2 cellular contexts compared by ENCODE assay signal in the genomic region with DNA sequence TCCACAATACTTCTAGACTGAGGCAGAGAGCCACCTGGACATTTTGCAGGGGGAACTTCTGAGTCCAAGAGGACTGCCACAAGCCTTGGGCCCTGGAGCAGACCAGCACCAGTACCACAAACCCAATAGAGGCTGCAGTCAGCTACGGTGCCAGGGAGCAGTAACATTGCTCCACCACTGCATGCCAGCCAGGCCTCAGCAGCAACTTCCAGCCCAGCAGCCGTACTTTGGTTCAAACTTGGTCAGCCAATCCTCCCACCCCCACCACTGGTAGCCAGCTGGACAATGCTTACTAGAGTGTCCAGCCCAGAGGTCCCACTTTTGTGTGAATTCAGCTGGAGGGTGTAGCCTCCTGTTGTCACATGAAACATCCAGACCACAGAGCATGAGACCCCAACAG.
TF ChIP-seq lines count a peak whose summit lies in the region.

No MANE protein-coding gene starts in this region.

TF ChIP-seq in IMR-90, 13 proteins besides CTCF, POLR2A, EP300 and RAD21:
- TF ChIP-seq MAFK (IDR thresholded peaks at IDR 0.05; ENCODE audit: low read depth, low read length) (no peak), CHD1 (IDR thresholded peaks at IDR 0.05; ENCODE audit: low read depth, low read length) (no peak), MXI1 (IDR thresholded peaks at IDR 0.05; ENCODE audit: borderline replicate concordance, low read depth, low read length) (no peak), CEBPB (IDR thresholded peaks at IDR 0.05; ENCODE audit: low read depth, low read length) (no peak)
- TF ChIP-seq, protein P1, sequence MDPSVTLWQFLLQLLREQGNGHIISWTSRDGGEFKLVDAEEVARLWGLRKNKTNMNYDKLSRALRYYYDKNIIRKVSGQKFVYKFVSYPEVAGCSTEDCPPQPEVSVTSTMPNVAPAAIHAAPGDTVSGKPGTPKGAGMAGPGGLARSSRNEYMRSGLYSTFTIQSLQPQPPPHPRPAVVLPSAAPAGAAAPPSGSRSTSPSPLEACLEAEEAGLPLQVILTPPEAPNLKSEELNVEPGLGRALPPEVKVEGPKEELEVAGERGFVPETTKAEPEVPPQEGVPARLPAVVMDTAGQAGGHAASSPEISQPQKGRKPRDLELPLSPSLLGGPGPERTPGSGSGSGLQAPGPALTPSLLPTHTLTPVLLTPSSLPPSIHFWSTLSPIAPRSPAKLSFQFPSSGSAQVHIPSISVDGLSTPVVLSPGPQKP (IDR thresholded peaks at IDR 0.05; ENCODE audit: borderline replicate concordance, low read depth, low read length): no peak
TF ChIP-seq in IMR-90: peak in this region for 0.

TF ChIP-seq in H1, 55 proteins besides CTCF, POLR2A, EP300 and RAD21:
- TF ChIP-seq GTF2F1 (IDR thresholded peaks at IDR 0.05; ENCODE audit: borderline replicate concordance, low read depth, low read length) (no peak), HDAC2 (IDR thresholded peaks at IDR 0.05; ENCODE audit: borderline replicate concordance in 1 of 2, low read depth in 2 of 2, low read length in 2 of 2) (no peak), SP1 (IDR thresholded peaks at IDR 0.05; ENCODE audit: low read depth, low read length) (no peak), KDM4A (IDR thresholded peaks at IDR 0.05; ENCODE audit: low read depth, low read length, severe bottlenecking) (no peak), TAF7 (optimal IDR thresholded peaks at IDR 0.05; ENCODE audit: borderline replicate concordance, low read depth, low read length) (no peak), CHD1 (IDR thresholded peaks at IDR 0.05; ENCODE audit: low read depth, low read length) (no peak), SUZ12 (IDR thresholded peaks at IDR 0.05; ENCODE audit: low read length) (no peak), NANOG (IDR thresholded peaks at IDR 0.05; ENCODE audit: insufficient read depth, low read depth, low read length, poor library complexity, severe bottlenecking) (no peak), YY1 (IDR thresholded peaks at IDR 0.05; ENCODE audit: low read depth, low read length) (no peak), CREB1 (IDR thresholded peaks at IDR 0.05) (no peak)
- TF ChIP-seq, protein P2, sequence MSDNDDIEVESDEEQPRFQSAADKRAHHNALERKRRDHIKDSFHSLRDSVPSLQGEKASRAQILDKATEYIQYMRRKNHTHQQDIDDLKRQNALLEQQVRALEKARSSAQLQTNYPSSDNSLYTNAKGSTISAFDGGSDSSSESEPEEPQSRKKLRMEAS (IDR thresholded peaks at IDR 0.05): no peak
- TF ChIP-seq, protein P3, sequence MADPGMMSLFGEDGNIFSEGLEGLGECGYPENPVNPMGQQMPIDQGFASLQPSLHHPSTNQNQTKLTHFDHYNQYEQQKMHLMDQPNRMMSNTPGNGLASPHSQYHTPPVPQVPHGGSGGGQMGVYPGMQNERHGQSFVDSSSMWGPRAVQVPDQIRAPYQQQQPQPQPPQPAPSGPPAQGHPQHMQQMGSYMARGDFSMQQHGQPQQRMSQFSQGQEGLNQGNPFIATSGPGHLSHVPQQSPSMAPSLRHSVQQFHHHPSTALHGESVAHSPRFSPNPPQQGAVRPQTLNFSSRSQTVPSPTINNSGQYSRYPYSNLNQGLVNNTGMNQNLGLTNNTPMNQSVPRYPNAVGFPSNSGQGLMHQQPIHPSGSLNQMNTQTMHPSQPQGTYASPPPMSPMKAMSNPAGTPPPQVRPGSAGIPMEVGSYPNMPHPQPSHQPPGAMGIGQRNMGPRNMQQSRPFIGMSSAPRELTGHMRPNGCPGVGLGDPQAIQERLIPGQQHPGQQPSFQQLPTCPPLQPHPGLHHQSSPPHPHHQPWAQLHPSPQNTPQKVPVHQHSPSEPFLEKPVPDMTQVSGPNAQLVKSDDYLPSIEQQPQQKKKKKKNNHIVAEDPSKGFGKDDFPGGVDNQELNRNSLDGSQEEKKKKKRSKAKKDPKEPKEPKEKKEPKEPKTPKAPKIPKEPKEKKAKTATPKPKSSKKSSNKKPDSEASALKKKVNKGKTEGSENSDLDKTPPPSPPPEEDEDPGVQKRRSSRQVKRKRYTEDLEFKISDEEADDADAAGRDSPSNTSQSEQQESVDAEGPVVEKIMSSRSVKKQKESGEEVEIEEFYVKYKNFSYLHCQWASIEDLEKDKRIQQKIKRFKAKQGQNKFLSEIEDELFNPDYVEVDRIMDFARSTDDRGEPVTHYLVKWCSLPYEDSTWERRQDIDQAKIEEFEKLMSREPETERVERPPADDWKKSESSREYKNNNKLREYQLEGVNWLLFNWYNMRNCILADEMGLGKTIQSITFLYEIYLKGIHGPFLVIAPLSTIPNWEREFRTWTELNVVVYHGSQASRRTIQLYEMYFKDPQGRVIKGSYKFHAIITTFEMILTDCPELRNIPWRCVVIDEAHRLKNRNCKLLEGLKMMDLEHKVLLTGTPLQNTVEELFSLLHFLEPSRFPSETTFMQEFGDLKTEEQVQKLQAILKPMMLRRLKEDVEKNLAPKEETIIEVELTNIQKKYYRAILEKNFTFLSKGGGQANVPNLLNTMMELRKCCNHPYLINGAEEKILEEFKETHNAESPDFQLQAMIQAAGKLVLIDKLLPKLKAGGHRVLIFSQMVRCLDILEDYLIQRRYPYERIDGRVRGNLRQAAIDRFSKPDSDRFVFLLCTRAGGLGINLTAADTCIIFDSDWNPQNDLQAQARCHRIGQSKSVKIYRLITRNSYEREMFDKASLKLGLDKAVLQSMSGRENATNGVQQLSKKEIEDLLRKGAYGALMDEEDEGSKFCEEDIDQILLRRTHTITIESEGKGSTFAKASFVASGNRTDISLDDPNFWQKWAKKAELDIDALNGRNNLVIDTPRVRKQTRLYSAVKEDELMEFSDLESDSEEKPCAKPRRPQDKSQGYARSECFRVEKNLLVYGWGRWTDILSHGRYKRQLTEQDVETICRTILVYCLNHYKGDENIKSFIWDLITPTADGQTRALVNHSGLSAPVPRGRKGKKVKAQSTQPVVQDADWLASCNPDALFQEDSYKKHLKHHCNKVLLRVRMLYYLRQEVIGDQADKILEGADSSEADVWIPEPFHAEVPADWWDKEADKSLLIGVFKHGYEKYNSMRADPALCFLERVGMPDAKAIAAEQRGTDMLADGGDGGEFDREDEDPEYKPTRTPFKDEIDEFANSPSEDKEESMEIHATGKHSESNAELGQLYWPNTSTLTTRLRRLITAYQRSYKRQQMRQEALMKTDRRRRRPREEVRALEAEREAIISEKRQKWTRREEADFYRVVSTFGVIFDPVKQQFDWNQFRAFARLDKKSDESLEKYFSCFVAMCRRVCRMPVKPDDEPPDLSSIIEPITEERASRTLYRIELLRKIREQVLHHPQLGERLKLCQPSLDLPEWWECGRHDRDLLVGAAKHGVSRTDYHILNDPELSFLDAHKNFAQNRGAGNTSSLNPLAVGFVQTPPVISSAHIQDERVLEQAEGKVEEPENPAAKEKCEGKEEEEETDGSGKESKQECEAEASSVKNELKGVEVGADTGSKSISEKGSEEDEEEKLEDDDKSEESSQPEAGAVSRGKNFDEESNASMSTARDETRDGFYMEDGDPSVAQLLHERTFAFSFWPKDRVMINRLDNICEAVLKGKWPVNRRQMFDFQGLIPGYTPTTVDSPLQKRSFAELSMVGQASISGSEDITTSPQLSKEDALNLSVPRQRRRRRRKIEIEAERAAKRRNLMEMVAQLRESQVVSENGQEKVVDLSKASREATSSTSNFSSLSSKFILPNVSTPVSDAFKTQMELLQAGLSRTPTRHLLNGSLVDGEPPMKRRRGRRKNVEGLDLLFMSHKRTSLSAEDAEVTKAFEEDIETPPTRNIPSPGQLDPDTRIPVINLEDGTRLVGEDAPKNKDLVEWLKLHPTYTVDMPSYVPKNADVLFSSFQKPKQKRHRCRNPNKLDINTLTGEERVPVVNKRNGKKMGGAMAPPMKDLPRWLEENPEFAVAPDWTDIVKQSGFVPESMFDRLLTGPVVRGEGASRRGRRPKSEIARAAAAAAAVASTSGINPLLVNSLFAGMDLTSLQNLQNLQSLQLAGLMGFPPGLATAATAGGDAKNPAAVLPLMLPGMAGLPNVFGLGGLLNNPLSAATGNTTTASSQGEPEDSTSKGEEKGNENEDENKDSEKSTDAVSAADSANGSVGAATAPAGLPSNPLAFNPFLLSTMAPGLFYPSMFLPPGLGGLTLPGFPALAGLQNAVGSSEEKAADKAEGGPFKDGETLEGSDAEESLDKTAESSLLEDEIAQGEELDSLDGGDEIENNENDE (IDR thresholded peaks at IDR 0.05; ENCODE audit: insufficient replicate concordance, low read length): no peak
